In the genomic region with DNA sequence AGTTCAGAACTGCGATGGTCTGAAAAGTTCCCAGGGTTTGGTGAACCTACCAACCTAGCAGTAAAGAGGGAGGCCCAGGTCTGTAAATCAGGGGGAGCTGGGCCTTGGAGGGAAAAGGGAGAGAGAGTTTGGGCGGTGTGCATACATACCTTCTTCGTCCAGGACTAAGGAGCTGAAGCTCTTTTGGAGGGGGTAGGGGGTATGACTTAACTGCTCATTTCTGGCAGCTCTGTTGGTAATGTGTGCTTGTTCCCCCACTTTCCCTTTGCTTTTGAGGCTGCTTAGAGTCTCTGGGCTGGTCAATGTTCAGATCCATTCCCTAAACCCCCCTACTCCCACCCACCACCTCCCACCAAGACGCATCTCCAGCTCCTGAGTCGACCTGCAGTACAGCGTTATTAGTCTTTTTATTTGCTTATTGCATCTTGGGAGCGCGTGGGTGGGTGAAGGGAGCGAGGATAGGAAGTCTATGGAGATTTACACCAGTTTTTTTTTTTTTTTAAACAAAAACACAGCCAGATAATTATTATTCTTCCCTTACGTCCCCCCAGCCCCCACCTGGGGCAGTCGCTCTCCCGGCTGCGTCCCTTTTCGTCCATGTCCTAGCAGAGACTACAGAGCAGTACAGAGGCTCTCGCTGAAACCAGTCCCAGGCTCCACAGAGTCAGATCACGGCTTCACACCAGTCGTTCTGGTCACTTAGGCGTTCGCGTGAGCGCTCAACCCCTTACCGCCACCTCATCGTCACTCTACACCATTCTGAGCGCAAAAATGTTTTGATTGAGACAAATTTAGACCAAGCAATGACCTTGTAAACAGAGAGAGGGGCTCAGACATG, we compare ENCODE assay signal across 8 cellular contexts. TPM values are rescaled to one million over a fixed set of nuclear protein-coding genes. Genes with fewer than 3 reads are reported as not detected.
A peak's percentile ranks its signal among the peaks of the same experiment; 100 is the strongest.
DNase-seq lines count a peak whose midpoint lies in the region; ATAC-seq and TF ChIP-seq lines count a peak whose summit lies in the region.

No MANE protein-coding gene starts in this region.

- H3K4me1 ChIP-seq in ascending aorta = peaks cover 12 to 27% of the 10 kb centered on the region in 2 donors
- peaks cover 21% of the 10 kb centered on the region for H3K4me1 ChIP-seq in effector memory CD4-positive, alpha-beta T cell (ENCODE audit: control insufficient read depth, insufficient read depth, low read length, poor library complexity, severe bottlenecking)

- DNase-seq in NCI-H82 (lab: John Stamatoyannopoulos, UW) (peak; percentile 47), NCI-H82 treated with DMSO at 0.1 percent for 48 hours (lab: John Stamatoyannopoulos, UW; ENCODE audit: unreplicated experiment) (no peak), ascending aorta (ENCODE audit: low spot score in 2 of 2) (no peak), T-helper 9 cell (no peak)
- DNase-seq in stimulated activated effector memory CD8-positive, alpha-beta T cell treated with anti-CD3 and anti-CD28 coated beads, Interleukin-12 subunit alpha, Interleukin-12 subunit beta, amount 100 ng/mL, for 72 hours (ENCODE audit: low spot score in 2 of 2) = no peak
- no peak for DNase-seq in effector memory CD4-positive, alpha-beta T cell

- TF ChIP-seq CTCF in ascending aorta (IDR thresholded peaks at IDR 0.05) = no peak

- H3K36me3 Mint-ChIP-seq in stimulated activated effector memory CD8-positive, alpha-beta T cell treated with anti-CD3 and anti-CD28 coated beads, Interleukin-12 subunit alpha, Interleukin-12 subunit beta, amount 100 ng/mL, for 72 hours = peaks cover 29% of the 10 kb centered on the region

- peaks cover 70% of the 10 kb centered on the region for H3K4me1 Mint-ChIP-seq in stimulated activated effector memory CD8-positive, alpha-beta T cell treated with anti-CD3 and anti-CD28 coated beads, Interleukin-12 subunit alpha, Interleukin-12 subunit beta, amount 100 ng/mL, for 72 hours

- intact Hi-C loops in ascending aorta (cut with DNase I) = loop anchor here (1.0 to 10.0 kb wide), 5 partner anchors 22 to 418 kb away; a partner anchor contains a TSS

- H3K27ac Mint-ChIP-seq in stimulated activated effector memory CD8-positive, alpha-beta T cell treated with anti-CD3 and anti-CD28 coated beads, Interleukin-12 subunit alpha, Interleukin-12 subunit beta, amount 100 ng/mL, for 72 hours = no peak overlapping the region

- H3K4me3 Mint-ChIP-seq in stimulated activated effector memory CD8-positive, alpha-beta T cell treated with anti-CD3 and anti-CD28 coated beads, Interleukin-12 subunit alpha, Interleukin-12 subunit beta, amount 100 ng/mL, for 72 hours = peak overlapping the region; percentile 99

- H3K4me3 ChIP-seq in ascending aorta = peak overlapping the region; percentile 79 to 86
- H3K4me3 ChIP-seq in iPS-18c (ENCODE audit: insufficient read depth, low read depth, low read length) = peak overlapping the region; percentile 67
- H3K4me3 ChIP-seq in effector memory CD4-positive, alpha-beta T cell (ENCODE audit: insufficient read depth, low read depth, low read length, poor library complexity, severe bottlenecking) = no peak overlapping the region

- H3K9me3 ChIP-seq in ascending aorta (no peaks in the 10 kb centered on the region), iPS-18c (ENCODE audit: control insufficient read depth, insufficient read depth, low read length) (no peaks in the 10 kb centered on the region)
- no peaks in the 10 kb centered on the region for H3K9me3 ChIP-seq in effector memory CD4-positive, alpha-beta T cell (ENCODE audit: control insufficient read depth, low read length)

- no peaks in the 10 kb centered on the region for H3K9me3 Mint-ChIP-seq in stimulated activated effector memory CD8-positive, alpha-beta T cell treated with anti-CD3 and anti-CD28 coated beads, Interleukin-12 subunit alpha, Interleukin-12 subunit beta, amount 100 ng/mL, for 72 hours

- H3K27me3 ChIP-seq in ascending aorta = no peaks in the 10 kb centered on the region
- H3K27me3 ChIP-seq in effector memory CD4-positive, alpha-beta T cell (replicated peaks; ENCODE audit: control insufficient read depth, insufficient read depth, low read length, poor library complexity, severe bottlenecking) = peaks cover 11% of the 10 kb centered on the region

- no peak for ATAC-seq in stimulated activated effector memory CD8-positive, alpha-beta T cell treated with anti-CD3 and anti-CD28 coated beads, Interleukin-12 subunit alpha, Interleukin-12 subunit beta, amount 100 ng/mL, for 72 hours
- ATAC-seq in GM18861 (IDR thresholded peaks at IDR 0.05; ENCODE audit: unreplicated experiment) = no peak

- H3K36me3 ChIP-seq in ascending aorta = peaks cover 16 to 22% of the 10 kb centered on the region in 2 donors
- no peaks in the 10 kb centered on the region for H3K36me3 ChIP-seq in effector memory CD4-positive, alpha-beta T cell (ENCODE audit: control insufficient read depth, insufficient read depth, low read length)

- peak overlapping the region; percentile 90 to 96 for H3K27ac ChIP-seq in ascending aorta
- H3K27ac ChIP-seq in effector memory CD4-positive, alpha-beta T cell (ENCODE audit: insufficient read depth, low read length, poor library complexity, severe bottlenecking) = no peak overlapping the region

RNA-seq across cellular contexts. Expression of a gene that starts 0.9 kb away (rescaled TPM):
- total RNA-seq in ascending aorta = 1.4 TPM

RNA-seq across cellular contexts. Expression of a gene that starts 1.3 kb away (rescaled TPM):
- total RNA-seq in ascending aorta = 839 TPM

RNA-seq across cellular contexts. Expression of a gene that starts 11.8 kb away (rescaled TPM):
- total RNA-seq in ascending aorta = 9.4 TPM

RNA-seq across cellular contexts. Expression of a gene that starts 22.5 kb away (rescaled TPM):
- not detected for total RNA-seq in ascending aorta

RNA-seq across cellular contexts. Expression of a gene that starts 23.3 kb away (rescaled TPM):
- 136 TPM for total RNA-seq in ascending aorta
